ENCODE assay signal across 19 cellular contexts in the genomic region with DNA sequence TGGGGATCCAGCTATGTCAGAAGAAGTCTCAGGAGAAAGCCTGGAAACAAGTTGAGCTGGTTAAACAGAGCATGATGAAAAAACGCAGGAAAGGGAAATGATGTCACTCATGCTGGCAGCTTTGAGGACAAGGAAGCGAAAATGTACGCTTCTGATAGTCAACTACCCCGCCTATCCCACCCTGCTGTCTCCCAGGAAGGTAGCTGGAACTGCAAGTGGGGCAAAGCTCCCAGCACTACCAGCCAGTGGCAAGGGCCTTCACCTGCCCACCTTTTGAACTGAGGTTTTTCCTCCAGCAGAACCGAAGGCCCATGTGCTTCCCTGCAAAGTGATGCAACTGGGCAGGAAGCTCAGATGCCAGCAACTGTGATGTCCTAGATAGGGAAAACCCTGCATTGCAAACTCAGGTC. TPM values are rescaled to one million over a fixed set of nuclear protein-coding genes. Genes with fewer than 3 reads are reported as not detected.
DNase-seq lines count a peak whose midpoint lies in the region; ATAC-seq and TF ChIP-seq lines count a peak whose summit lies in the region.
"Had no signal": no experiment of that assay in that cellular context is flagged by ENCODE, and none has a peak within 500 bp of the region (broad histone marks: within the 10 kb centered on the region; RNA-seq: fewer than 3 reads in every experiment).

No MANE protein-coding gene starts in this region.

- CTCF ChIA-PET in A673 (lab: Charles Lee), result no interaction called here

- H3K27ac Mint-ChIP-seq in activated naive CD8-positive, alpha-beta T cell treated with anti-CD3 and anti-CD28 coated beads for 36 hours, result peak overlapping the region; percentile 22
- H3K27ac Mint-ChIP-seq: naive B cell had no signal

- no peaks in the 10 kb centered on the region for H3K36me3 ChIP-seq in DND-41 (ENCODE audit: insufficient read depth, low read length)
- H3K36me3 ChIP-seq in A673 (ENCODE audit: insufficient read depth, low read length, poor library complexity, severe bottlenecking), result no peaks in the 10 kb centered on the region
- H3K36me3 ChIP-seq: ascending aorta had no signal

- ATAC-seq in DND-41 (ENCODE audit: insufficient read depth, low read depth) (no peak), GM19467 (IDR thresholded peaks at IDR 0.05; ENCODE audit: unreplicated experiment) (no peak)
- ATAC-seq: activated CD4-positive, CD25-positive, alpha-beta regulatory T cell treated with anti-CD3 and anti-CD28 coated beads, Interleukin-2, amount 50 U/mL, for 24 hours had no signal

- no peaks in the 10 kb centered on the region for H4K20me1 ChIP-seq in DND-41 (ENCODE audit: insufficient read depth, low read length)

- H3K9ac ChIP-seq in DND-41 (ENCODE audit: low read depth, low read length), result no peak overlapping the region

- peaks cover 16% of the 10 kb centered on the region for H3K4me1 Mint-ChIP-seq in activated naive CD8-positive, alpha-beta T cell treated with anti-CD3 and anti-CD28 coated beads for 36 hours

- H3K27ac ChIP-seq in DND-41 (ENCODE audit: low read length) (no peak overlapping the region), A673 (ENCODE audit: low read depth, low read length, poor library complexity, severe bottlenecking) (no peak overlapping the region)
- H3K27ac ChIP-seq: ascending aorta, RWPE1 had no signal

- H3K4me3 Mint-ChIP-seq in activated naive CD8-positive, alpha-beta T cell treated with anti-CD3 and anti-CD28 coated beads for 36 hours, result no peak overlapping the region
- H3K4me3 Mint-ChIP-seq: naive B cell had no signal

- POLR2A ChIA-PET in A673 (lab: Charles Lee; ENCODE audit: low non-redundant PET), result no interaction called here

- intact Hi-C loops in lower leg skin (cut with DNase I; ENCODE audit: low total_unique reads) (no loop called here), A673 (cut with micrococcal nuclease; ENCODE audit: unreplicated experiment) (no loop called here)

- peak overlapping the region; percentile 19; the same call in 1 of the 2 replicates for H2AFZ ChIP-seq in DND-41 (ENCODE audit: low read depth, low read length)

- no peak for TF ChIP-seq POLR2A in lower leg skin (IDR thresholded peaks at IDR 0.05)

- no peak overlapping the region for H3K4me2 ChIP-seq in DND-41 (ENCODE audit: insufficient read depth, low read length)

- no peak overlapping the region for H3K4me3 ChIP-seq in DND-41 (ENCODE audit: low read depth in 1 of 2, low read length in 2 of 2)
- H3K4me3 ChIP-seq in lower leg skin (ENCODE audit: low read depth, poor library complexity, severe bottlenecking), result no peak overlapping the region
- H3K4me3 ChIP-seq in A673 (ENCODE audit: low read depth, low read length, poor library complexity, severe bottlenecking), result no peak overlapping the region
- H3K4me3 ChIP-seq: ascending aorta had no signal

- no TSS peak for BruUV-seq in A673 (replicated peaks; lab: Mats Ljungman, UMichigan)

- WGBS in lower leg skin, 2 donors, result 40 to 44% methylated on average over 5 of the region's 5 CpGs

- no peaks in the 10 kb centered on the region for H3K79me2 ChIP-seq in DND-41 (ENCODE audit: insufficient read depth, low read length)

- H3K9me3 ChIP-seq in DND-41 (ENCODE audit: insufficient read depth, low read length, severe bottlenecking) (no peaks in the 10 kb centered on the region), A673 (ENCODE audit: low read depth, low read length, poor library complexity, severe bottlenecking) (no peaks in the 10 kb centered on the region)
- H3K9me3 ChIP-seq: ascending aorta had no signal

- H3K27me3 ChIP-seq in DND-41 (ENCODE audit: insufficient read depth, low read length, poor library complexity) (no peaks in the 10 kb centered on the region), A673 (replicated peaks; ENCODE audit: insufficient read depth, low read depth, low read length, poor library complexity) (peaks cover 43% of the 10 kb centered on the region)
- H3K27me3 ChIP-seq: ascending aorta had no signal

- DNase-seq in NOMO-1 treated with DMSO at 0.1 percent for 48 hours (lab: John Stamatoyannopoulos, UW; ENCODE audit: unreplicated experiment), result peak; percentile 3
- no peak for DNase-seq in NOMO-1 treated with dmso at 0.1 percent for 144 hours (lab: John Stamatoyannopoulos, UW; ENCODE audit: unreplicated experiment)
- no peak for DNase-seq in DND-41
- DNase-seq in activated naive CD8-positive, alpha-beta T cell treated with anti-CD3 and anti-CD28 coated beads for 36 hours, result no peak
- peak; percentile 22 to 59 for DNase-seq in lower leg skin (ENCODE audit: low spot score in 2 of 2)
- no peak for DNase-seq in NCI-H2029 (lab: John Stamatoyannopoulos, UW)
- no peak for DNase-seq in A673 (ENCODE audit: low spot score)
- DNase-seq: cortex of kidney, Kasumi-1, naive B cell, NCI-H1694, NCI-H526 had no signal

- TF ChIP-seq CTCF in DND-41 (IDR thresholded peaks at IDR 0.05; ENCODE audit: borderline replicate concordance, extremely low read depth, low read length, poor library complexity, severe bottlenecking), result no peak
- no peak for TF ChIP-seq CTCF in lower leg skin (IDR thresholded peaks at IDR 0.05)
- TF ChIP-seq CTCF in A673 (conservative IDR thresholded peaks at IDR 0.05; ENCODE audit: low read depth, low read length), result no peak

- H3K36me3 Mint-ChIP-seq in activated naive CD8-positive, alpha-beta T cell treated with anti-CD3 and anti-CD28 coated beads for 36 hours, result no peaks in the 10 kb centered on the region

- H3K27me3 Mint-ChIP-seq in activated naive CD8-positive, alpha-beta T cell treated with anti-CD3 and anti-CD28 coated beads for 36 hours, result peaks cover 4% of the 10 kb centered on the region

- peaks cover 4% of the 10 kb centered on the region; the same call in 1 of the 2 replicates for H3K4me1 ChIP-seq in DND-41 (ENCODE audit: insufficient read depth, low read length)
- no peaks in the 10 kb centered on the region for H3K4me1 ChIP-seq in A673 (ENCODE audit: insufficient read depth, low read length, poor library complexity, severe bottlenecking)
- H3K4me1 ChIP-seq: ascending aorta had no signal

- no peaks in the 10 kb centered on the region for H3K9me3 Mint-ChIP-seq in activated naive CD8-positive, alpha-beta T cell treated with anti-CD3 and anti-CD28 coated beads for 36 hours
- H3K9me3 Mint-ChIP-seq: naive B cell had no signal

RNA-seq across cellular contexts. Expression of a gene that starts 6.3 kb away (rescaled TPM):
- not detected for total RNA-seq in activated naive CD8-positive, alpha-beta T cell treated with anti-CD3 and anti-CD28 coated beads for 36 hours
- total RNA-seq in lower leg skin (not detected), A673 (2021) (not detected in 2 replicates)
- total RNA-seq: A172; ascending aorta; renal cortical epithelial cell; T-helper 1 cell treated with Interleukin-12 subunit alpha and Interleukin-12 subunit beta and Interleukin-4 antibody, amounts not matched to agents 30 ng/mL and 1 ng/mL, for 36 hours had no signal

RNA-seq across cellular contexts. Expression of a gene that starts 38.2 kb away (rescaled TPM):
- total RNA-seq in activated naive CD8-positive, alpha-beta T cell treated with anti-CD3 and anti-CD28 coated beads for 36 hours, result under 1 TPM; 0.54 to 0.72 TPM
- total RNA-seq in lower leg skin, result not detected
- not detected in 2 replicates for total RNA-seq in A673 (2021)
- total RNA-seq: A172, ascending aorta, renal cortical epithelial cell had no signal

Comparison
In these comparisons a context has a peak if more than half of its experiments do, and no peak if none do; other contexts are left out.
1. DNase-seq: peak in NOMO-1 treated with DMSO at 0.1 percent for 48 hours (single experiment) and lower leg skin (2 of 2); none in NOMO-1 treated with dmso at 0.1 percent for 144 hours (single experiment), DND-41 (single experiment), activated naive CD8-positive, alpha-beta T cell treated with anti-CD3 and anti-CD28 coated beads for 36 hours (single experiment), NCI-H2029 (single experiment) and A673 (single experiment).